Comparison of ENCODE assay signal across 8 cellular contexts in the genomic region with DNA sequence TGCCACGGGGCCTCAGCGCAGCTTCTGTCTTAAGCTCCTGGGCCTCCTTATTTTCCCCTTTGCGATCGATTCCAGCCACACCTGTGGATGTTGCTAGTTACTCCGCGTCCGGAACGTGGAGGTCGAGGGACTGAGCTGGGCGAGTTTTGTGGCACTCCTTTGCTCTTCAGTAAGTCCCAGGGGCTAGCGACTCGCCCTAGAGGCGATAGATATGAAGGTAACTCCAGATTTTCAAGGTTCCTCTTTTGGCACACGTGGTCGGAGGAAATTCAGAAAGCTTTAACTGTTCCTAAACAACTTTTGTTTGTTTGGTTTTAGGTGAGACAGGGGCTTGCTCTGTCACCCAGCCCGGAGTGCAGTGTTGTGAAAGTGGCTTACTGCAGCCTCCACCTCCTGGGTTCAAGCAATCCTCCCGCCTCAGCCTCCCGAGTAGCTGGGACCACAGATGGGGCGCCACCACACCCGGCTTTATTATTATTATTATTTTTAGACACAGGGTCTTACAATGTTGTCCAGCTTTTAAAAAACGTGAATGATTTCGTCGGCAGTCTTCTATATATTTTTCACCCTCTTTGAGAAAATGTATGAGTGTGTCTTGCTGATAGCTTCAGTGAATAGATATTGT. TPM values are rescaled to one million over a fixed set of nuclear protein-coding genes. Genes with fewer than 3 reads are reported as not detected.
DNase-seq lines count a peak whose midpoint lies in the region; ATAC-seq and TF ChIP-seq lines count a peak whose summit lies in the region.

No MANE protein-coding gene starts in this region.

- H3K27me3 ChIP-seq in right lobe of liver (no peaks in the 10 kb centered on the region), thyroid gland (no peaks in the 10 kb centered on the region)

- CTCF ChIA-PET in AG04449 (lab: Yijun Ruan, JAX) (interaction anchor here (0.8 to 9.0 kb wide), 15 partner anchors 8 to 463 kb away, joined by 3 to 63 read pairs (median 5); a partner anchor contains a TSS), OCI-LY7 (lab: Charles Lee; ENCODE audit: unreplicated experiment) (no interaction called here)

- H3K27ac Mint-ChIP-seq in central memory CD8-positive, alpha-beta T cell (ENCODE audit: low read depth) = peak overlapping the region; percentile 49

- POLR2A ChIA-PET in AG04449 (lab: Yijun Ruan, JAX) (interaction anchor here (0.5 to 1.4 kb wide), 3 partner anchors 10 to 698 kb away, joined by 3 to 5 read pairs (median 4); no protein-coding TSS in a partner anchor), OCI-LY7 (lab: Charles Lee) (interaction anchor here (0.5 to 1.3 kb wide), 5 partner anchors 10 to 1135 kb away, joined by 3 to 7 read pairs (median 3); no protein-coding TSS in a partner anchor)

- no peaks in the 10 kb centered on the region for H3K9me3 Mint-ChIP-seq in central memory CD8-positive, alpha-beta T cell

- peaks cover 21% of the 10 kb centered on the region; the same call in 1 of the 2 replicates for H3K79me2 ChIP-seq in OCI-LY7 (ENCODE audit: insufficient read depth, low read depth, low read length)

- H3K4me2 ChIP-seq in OCI-LY7 (ENCODE audit: low read length) = peak overlapping the region; percentile 94

- intact Hi-C loops in OCI-LY7 (cut with micrococcal nuclease; ENCODE audit: unreplicated experiment) (loop anchor here (10.0 kb wide), 1 partner anchor 708 kb away; no protein-coding TSS in a partner anchor), right lobe of liver (cut with DNase I) (no loop called here), thyroid gland (cut with DNase I) (no loop called here)

- H3K27me3 Mint-ChIP-seq in central memory CD8-positive, alpha-beta T cell = no peaks in the 10 kb centered on the region

- no TSS peak for BruUV-seq in OCI-LY7 (replicated peaks; lab: Mats Ljungman, UMichigan)

- no peaks in the 10 kb centered on the region for H3K9me2 ChIP-seq in OCI-LY7 (ENCODE audit: insufficient read depth, low read length)

- TF ChIP-seq POLR2A in right lobe of liver (IDR thresholded peaks at IDR 0.05) = no peak
- TF ChIP-seq POLR2A in thyroid gland (IDR thresholded peaks at IDR 0.05) = no peak

- H3K4me3 Mint-ChIP-seq in central memory CD8-positive, alpha-beta T cell = peak overlapping the region; percentile 78

- DNase-seq in AG04449 (ENCODE audit: low read depth, low spot score) (no peak), OCI-LY7 (ENCODE audit: low spot score) (peak; percentile 50), right lobe of liver (no peak), thyroid gland (peak in 1 of 2 donors; percentile 13)
- peak in 1 of 2 donors; percentile 11 for DNase-seq in central memory CD8-positive, alpha-beta T cell (ENCODE audit: low spot score in 2 of 2)
- DNase-seq in NK-92 treated with Interleukin-12 subunit alpha and Interleukin-12 subunit beta, amount 100 ng/mL, for 24 hours (lab: John Stamatoyannopoulos, UW) = no peak

- H3K27ac ChIP-seq in OCI-LY7 (ENCODE audit: low read depth, low read length, poor library complexity, severe bottlenecking) = peak overlapping the region; percentile 1
- H3K27ac ChIP-seq in right lobe of liver = peak overlapping the region; percentile 62 to 84 (median 82)
- peak overlapping the region in 2 of 3 donors; percentile 62 to 71 for H3K27ac ChIP-seq in thyroid gland

- H3K4me3 ChIP-seq in AG04449 (ENCODE audit: low read depth, low read length) (peak overlapping the region; percentile 83), OCI-LY7 (ENCODE audit: low read depth, low read length, poor library complexity, severe bottlenecking) (peak overlapping the region; percentile 93), right lobe of liver (peak overlapping the region; percentile 84 to 91 (median 85)), thyroid gland (replicated peaks in 1 of 3) (peak overlapping the region; percentile 4 to 69 (median 50))

- no peaks in the 10 kb centered on the region for H4K20me1 ChIP-seq in OCI-LY7 (ENCODE audit: insufficient read depth, low read length)

- H3K4me1 ChIP-seq in OCI-LY7 (ENCODE audit: insufficient read depth, low read length, poor library complexity, severe bottlenecking) (peaks cover 21% of the 10 kb centered on the region), right lobe of liver (peaks cover 0 to 17% (median 0%) of the 10 kb centered on the region in 4 donors), thyroid gland (peaks cover 10 to 16% of the 10 kb centered on the region in 2 donors)

- ATAC-seq in GM18508 (IDR thresholded peaks at IDR 0.05; ENCODE audit: insufficient read depth, unreplicated experiment) (peak; percentile 21), HG02943 (IDR thresholded peaks at IDR 0.05; ENCODE audit: low read depth, unreplicated experiment) (peak; percentile 37), right lobe of liver (peak; percentile 17 to 31 (median 24))
- peak; percentile 18 for ATAC-seq in central memory CD8-positive, alpha-beta T cell (replicated peaks; ENCODE audit: extremely low read depth, poor library complexity, severe bottlenecking)

- no peak for TF ChIP-seq CTCF in AG04449 (IDR thresholded peaks at IDR 0.05; ENCODE audit: insufficient read depth, low read length, missing control alignments)
- peak; percentile 29; the same call in 1 of the 2 replicates for TF ChIP-seq CTCF in OCI-LY7 (conservative IDR thresholded peaks at IDR 0.05; ENCODE audit: low read length)
- no peak for TF ChIP-seq CTCF in right lobe of liver (IDR thresholded peaks at IDR 0.05)
- TF ChIP-seq CTCF in thyroid gland (IDR thresholded peaks at IDR 0.05) = no peak

- H3K4me1 Mint-ChIP-seq in central memory CD8-positive, alpha-beta T cell = peaks cover 13% of the 10 kb centered on the region

- H3K36me3 Mint-ChIP-seq in central memory CD8-positive, alpha-beta T cell (ENCODE audit: insufficient read depth) = peaks cover 18% of the 10 kb centered on the region

- H3K36me3 ChIP-seq in OCI-LY7 (ENCODE audit: insufficient read depth, low read length) (peaks cover 25% of the 10 kb centered on the region), right lobe of liver (peaks cover 0 to 15% (median 0%) of the 10 kb centered on the region in 4 donors), thyroid gland (peaks cover 0 to 3% of the 10 kb centered on the region in 2 donors)

- H3K9me3 ChIP-seq in OCI-LY7 (ENCODE audit: low read length) (no peaks in the 10 kb centered on the region), right lobe of liver (no peaks in the 10 kb centered on the region), thyroid gland (no peaks in the 10 kb centered on the region)

- whole genome bisulfite sequencing in right lobe of liver (ENCODE audit: insufficient coverage, low coverage, low lambda C conversion rate, missing lambda C conversion rate) = 14% methylated on average over 14 of the region's 23 CpGs
- WGBS in thyroid gland, 2 donors = 22 to 23% methylated on average over 22 of the region's 23 CpGs

- H2AFZ ChIP-seq in OCI-LY7 (ENCODE audit: low read length) = peak overlapping the region; percentile 93

RNA-seq across cellular contexts. Expression of a gene that starts 0.7 kb away (rescaled TPM):
- total RNA-seq in OCI-LY7 (2014; rRNA removed; shearing (Covaris generic)) = 19.8 and 26.0 TPM in 2 replicates
- total RNA-seq in OCI-LY7 (2022) (22.7 and 27.3 TPM in 2 replicates), right lobe of liver (10 to 100 TPM; 25.3 to 38.5 (median 35.3) TPM), thyroid gland (100 to 1,000 TPM in 2 of 4 donors, 10 to 100 TPM in 2; 86.6 to 136 (median 96.2) TPM)

Comparison
In these comparisons a context has a peak if more than half of its experiments do, and no peak if none do; other contexts are left out.
1. H3K27ac ChIP-seq: peak in every context shown above with its lines; median percentile 82 in right lobe of liver; 66 in thyroid gland; 1 in OCI-LY7.